ENCODE assay signal across 2 cellular contexts in genomic region chr10:16870331-16870730, GRCh38.
TF ChIP-seq lines count a peak whose summit lies in the region.

No MANE protein-coding gene starts in this region.

TF ChIP-seq in IMR-90, 13 proteins besides CTCF, POLR2A, EP300 and RAD21:
- TF ChIP-seq RFX5 (IDR thresholded peaks at IDR 0.05; ENCODE audit: low read depth, low read length) (no peak), MXI1 (IDR thresholded peaks at IDR 0.05; ENCODE audit: borderline replicate concordance, low read depth, low read length) (peak; percentile 48; the same call in 1 of the 2 replicates)
TF ChIP-seq in IMR-90: peak in this region for 1.

TF ChIP-seq in H1, 55 proteins besides CTCF, POLR2A, EP300 and RAD21:
- TF ChIP-seq KDM5A (IDR thresholded peaks at IDR 0.05; ENCODE audit: low read length): no peak
- no peak for TF ChIP-seq NRF1 (IDR thresholded peaks at IDR 0.05; ENCODE audit: low read depth, low read length)
- TF ChIP-seq BRCA1 (IDR thresholded peaks at IDR 0.05; ENCODE audit: low read depth, low read length): no peak
- no peak for TF ChIP-seq TAF7 (optimal IDR thresholded peaks at IDR 0.05; ENCODE audit: borderline replicate concordance, low read depth, low read length)
- no peak for TF ChIP-seq SIX5 (IDR thresholded peaks at IDR 0.05; ENCODE audit: low read depth, low read length)
- TF ChIP-seq ATF2 (IDR thresholded peaks at IDR 0.05; ENCODE audit: low read length): no peak
- TF ChIP-seq SP1 (IDR thresholded peaks at IDR 0.05; ENCODE audit: low read depth, low read length): no peak
- no peak for TF ChIP-seq MAFK (IDR thresholded peaks at IDR 0.05; ENCODE audit: low read depth, low read length)
- TF ChIP-seq SP2 (IDR thresholded peaks at IDR 0.05; ENCODE audit: low read length): no peak
- no peak for TF ChIP-seq JUN (IDR thresholded peaks at IDR 0.05; ENCODE audit: low read depth, low read length)
- TF ChIP-seq TAF1 (IDR thresholded peaks at IDR 0.05; ENCODE audit: low read depth, low read length): no peak
- no peak for TF ChIP-seq RNF2 (IDR thresholded peaks at IDR 0.05; ENCODE audit: borderline replicate concordance, low read depth, low read length, missing control alignments, poor library complexity, severe bottlenecking)
- TF ChIP-seq GABPA (IDR thresholded peaks at IDR 0.05; ENCODE audit: borderline replicate concordance, insufficient read depth, low read length): no peak
